In genomic region chr19:37304190-37304883, GRCh38 we compare ENCODE assay signal across 9 cellular contexts.
DNase-seq lines count a peak whose midpoint lies in the region; ATAC-seq, FAIRE-seq and TF ChIP-seq lines count a peak whose summit lies in the region.
"Had no signal": no experiment of that assay in that cellular context is flagged by ENCODE, and none has a peak within 500 bp of the region (broad histone marks: within the 10 kb centered on the region; RNA-seq: fewer than 3 reads in every experiment).

No MANE protein-coding gene starts in this region.

- H3K4me1 ChIP-seq in parathyroid adenoma: no peaks in the 10 kb centered on the region

- H3K4me2 ChIP-seq in parathyroid adenoma (ENCODE audit: low read length): peak overlapping the region; percentile 58

- no peaks in the 10 kb centered on the region for H3K9me3 ChIP-seq in parathyroid adenoma (ENCODE audit: control insufficient read depth, low read length)

- no peaks in the 10 kb centered on the region for H3K79me2 ChIP-seq in parathyroid adenoma

- POLR2A ChIA-PET in BJ (lab: Charles Lee): no interaction called here

- no peak for TF ChIP-seq POLR2A in GM12891 (IDR thresholded peaks at IDR 0.05; ENCODE audit: low read depth, low read length)

- ATAC-seq in Right ventricle myocardium inferior: peak; percentile 89
- ATAC-seq in GM21723 (IDR thresholded peaks at IDR 0.05; ENCODE audit: unreplicated experiment): no peak

- CTCF ChIA-PET in BJ (lab: Yijun Ruan, JAX): no interaction called here

- FAIRE-seq in GM12891 (lab: Jason Lieb, UNC): no peak

- no peak for DNase-seq in BJ (ENCODE audit: low read depth)
- DNase-seq in T1000 (lab: John Stamatoyannopoulos, UW): peak; percentile 70
- peak; percentile 75 for DNase-seq in Right ventricle myocardium inferior (ENCODE audit: missing footprints)
- no peak for DNase-seq in NCI-H2107 treated with DMSO at 0.1 percent for 48 hours (lab: John Stamatoyannopoulos, UW; ENCODE audit: unreplicated experiment)
- DNase-seq in GM12891 (ENCODE audit: insufficient read length, low spot score): no peak
- DNase-seq in COLO829 (ENCODE audit: low spot score): no peak

- TF ChIP-seq CTCF in BJ (IDR thresholded peaks at IDR 0.05; ENCODE audit: insufficient read depth, low read depth, low read length) (no peak), parathyroid adenoma (IDR thresholded peaks at IDR 0.05) (no peak)

- peak overlapping the region; percentile 19 for H3K4me3 ChIP-seq in BJ (ENCODE audit: low read depth, low read length)
- peak overlapping the region; percentile 67 for H3K4me3 ChIP-seq in parathyroid adenoma (ENCODE audit: low read depth, low read length)

- H3K36me3 ChIP-seq in BJ (ENCODE audit: control insufficient read depth, insufficient read depth, low read length) (no peaks in the 10 kb centered on the region), parathyroid adenoma (ENCODE audit: control insufficient read depth, insufficient read depth, low read length) (no peaks in the 10 kb centered on the region)

- intact Hi-C loops in Right ventricle myocardium inferior (cut with DNase I): no loop called here

- H3K9ac ChIP-seq in parathyroid adenoma: no peak overlapping the region

- H3K27me3 ChIP-seq in BJ (ENCODE audit: control insufficient read depth, insufficient read depth, low read length): no peaks in the 10 kb centered on the region
- no peaks in the 10 kb centered on the region for H3K27me3 ChIP-seq in parathyroid adenoma (ENCODE audit: control insufficient read depth, insufficient read depth, low read length)

- H3K27ac ChIP-seq in parathyroid adenoma: no peak overlapping the region
- H3K27ac ChIP-seq: HL-60 had no signal

- peak overlapping the region; percentile 24 for H2AFZ ChIP-seq in parathyroid adenoma

TF ChIP-seq in GM12891, 5 proteins besides CTCF, POLR2A, EP300 and RAD21:
- TF ChIP-seq POU2F2 (IDR thresholded peaks at IDR 0.05; ENCODE audit: low read depth, low read length) (no peak), POLR2AphosphoS5 (IDR thresholded peaks at IDR 0.05; ENCODE audit: low read depth, low read length) (no peak), PAX5 (IDR thresholded peaks at IDR 0.05; ENCODE audit: insufficient read depth, low read length, severe bottlenecking) (no peak), TAF1 (IDR thresholded peaks at IDR 0.05; ENCODE audit: low read depth, low read length) (no peak), SPI1 (IDR thresholded peaks at IDR 0.05; ENCODE audit: low read depth, low read length) (no peak)

Comparison
In these comparisons a context has a peak if more than half of its experiments do, and no peak if none do; other contexts are left out.
1. DNase-seq: peak in T1000 (single experiment) and Right ventricle myocardium inferior (single experiment); none in BJ (single experiment), NCI-H2107 treated with DMSO at 0.1 percent for 48 hours (single experiment), GM12891 (single experiment) and COLO829 (single experiment).